ENCODE assay signal across 8 cellular contexts in genomic region chr3:53255775-53256703, GRCh38. TPM values are rescaled to one million over a fixed set of nuclear protein-coding genes. Genes with fewer than 3 reads are reported as not detected.
A peak's percentile ranks its signal among the peaks of the same experiment; 100 is the strongest.
DNase-seq lines count a peak whose midpoint lies in the region; ATAC-seq and TF ChIP-seq lines count a peak whose summit lies in the region.

Gene TKT (minus strand): TSS chr3:53256022. CDS start chr3:53255942, 80 bp downstream.

- H3K9me3 Mint-ChIP-seq in activated naive CD4-positive, alpha-beta T cell treated with anti-CD3 and anti-CD28 coated beads, Interleukin-2, amount 50 U/mL, for 24 hours = no peaks in the 10 kb centered on the region

- no peaks in the 10 kb centered on the region for H3K36me3 ChIP-seq in osteoblast (ENCODE audit: insufficient read depth, low read length)
- no peaks in the 10 kb centered on the region for H3K36me3 ChIP-seq in testis (ENCODE audit: low read depth, missing control alignments)

- no peaks in the 10 kb centered on the region for H3K27me3 Mint-ChIP-seq in activated naive CD4-positive, alpha-beta T cell treated with anti-CD3 and anti-CD28 coated beads, Interleukin-2, amount 50 U/mL, for 24 hours

- TF ChIP-seq POLR2A in testis (IDR thresholded peaks at IDR 0.05) = peak; percentile 44

- H3K27me3 ChIP-seq in osteoblast (ENCODE audit: insufficient read depth, low read length) (no peaks in the 10 kb centered on the region), testis (no peaks in the 10 kb centered on the region)

- H3K4me1 ChIP-seq in osteoblast (ENCODE audit: insufficient read depth, low read length) (peaks cover 26% of the 10 kb centered on the region), testis (peaks cover 33% of the 10 kb centered on the region)

- peaks cover 31% of the 10 kb centered on the region for H3K4me1 Mint-ChIP-seq in activated naive CD4-positive, alpha-beta T cell treated with anti-CD3 and anti-CD28 coated beads, Interleukin-2, amount 50 U/mL, for 24 hours

- H3K4me3 ChIP-seq in osteoblast (ENCODE audit: insufficient read depth, low read length) (peak within 1 kb of the TSS; percentile 97), testis (peak within 1 kb of the TSS; percentile 82 to 89)

- H3K27ac Mint-ChIP-seq in activated naive CD4-positive, alpha-beta T cell treated with anti-CD3 and anti-CD28 coated beads, Interleukin-2, amount 50 U/mL, for 24 hours = peak within 1 kb of the TSS; percentile 81

- DNase-seq in Daoy (ENCODE audit: low read depth) (peak; percentile 85), Kasumi-1 (lab: John Stamatoyannopoulos, UW) (peak; percentile 63 to 78), glomerular visceral epithelial cell (ENCODE audit: extremely low spot score) (peak; percentile 86), osteoblast (ENCODE audit: insufficient read length, low spot score, missing footprints) (peak; percentile 99), testis (peak; percentile 92)

- peak within 1 kb of the TSS; percentile 59 for H2AFZ ChIP-seq in osteoblast (ENCODE audit: low read length)

- peaks cover 39% of the 10 kb centered on the region for H4K20me1 ChIP-seq in osteoblast (ENCODE audit: insufficient read depth, low read length)

- H3K36me3 Mint-ChIP-seq in activated naive CD4-positive, alpha-beta T cell treated with anti-CD3 and anti-CD28 coated beads, Interleukin-2, amount 50 U/mL, for 24 hours = no peaks in the 10 kb centered on the region

- peak within 1 kb of the TSS; percentile 93 for H3K4me3 Mint-ChIP-seq in activated naive CD4-positive, alpha-beta T cell treated with anti-CD3 and anti-CD28 coated beads, Interleukin-2, amount 50 U/mL, for 24 hours

- H3K27ac ChIP-seq in osteoblast (ENCODE audit: low read depth, low read length) = peak within 1 kb of the TSS; percentile 60
- peak within 1 kb of the TSS; percentile 74 to 88 for H3K27ac ChIP-seq in testis

- peak; percentile 57 for ATAC-seq in GM21825 (IDR thresholded peaks at IDR 0.05; ENCODE audit: unreplicated experiment)
- peak; percentile 79 for ATAC-seq in SK-N-SH treated with all-trans-retinoic acid at 6 μM for 48 hours

- H3K9me3 ChIP-seq in osteoblast (ENCODE audit: low read depth, low read length) = no peaks in the 10 kb centered on the region
- H3K9me3 ChIP-seq in testis = no peaks in the 10 kb centered on the region

- no peak for TF ChIP-seq CTCF in osteoblast (IDR thresholded peaks at IDR 0.05; ENCODE audit: extremely low read depth, low read depth, low read length)
- TF ChIP-seq CTCF in testis (IDR thresholded peaks at IDR 0.05) = no peak

- whole genome bisulfite sequencing in testis, 2 donors = 13 to 42% methylated on average over 14 to 66 of the region's 66 CpGs

- intact Hi-C loops in testis (cut with DNase I; ENCODE audit: low total_unique reads) = no loop called here

- H3K79me2 ChIP-seq in osteoblast (ENCODE audit: insufficient read depth, low read length) = peaks cover 47% of the 10 kb centered on the region

- H3K4me2 ChIP-seq in osteoblast (ENCODE audit: insufficient read depth, low read length) = peak within 1 kb of the TSS; percentile 89

TF ChIP-seq in SK-N-SH treated with all-trans-retinoic acid at 6 μM for 48 hours, 23 proteins besides CTCF, POLR2A, EP300 and RAD21:
- TF ChIP-seq ZFP30 (CRISPR knock-in tag; IDR thresholded peaks at IDR 0.05) (no peak), ZNF8 (CRISPR knock-in tag; IDR thresholded peaks at IDR 0.05) (no peak), ESRRG (CRISPR knock-in tag; IDR thresholded peaks at IDR 0.05) (peak; percentile 96), GLIS3 (CRISPR knock-in tag; IDR thresholded peaks at IDR 0.05) (0 out of 2 replicates have a peak, but pooled peaks have one; percentile 9), SNAI2 (CRISPR knock-in tag; IDR thresholded peaks at IDR 0.05) (no peak), RARB (CRISPR knock-in tag; IDR thresholded peaks at IDR 0.05) (no peak), ZNF565 (CRISPR knock-in tag; conservative IDR thresholded peaks at IDR 0.05; ENCODE audit: low read depth) (no peak), PPARA (CRISPR knock-in tag; IDR thresholded peaks at IDR 0.05; ENCODE audit: borderline replicate concordance) (no peak), OSR1 (CRISPR knock-in tag; IDR thresholded peaks at IDR 0.05) (no peak), ZFP3 (CRISPR knock-in tag; IDR thresholded peaks at IDR 0.05) (no peak), PATZ1 (CRISPR knock-in tag; IDR thresholded peaks at IDR 0.05; ENCODE audit: borderline replicate concordance) (no peak), POU6F1 (CRISPR knock-in tag; IDR thresholded peaks at IDR 0.05; ENCODE audit: borderline replicate concordance, low read depth) (no peak), CREB5 (CRISPR knock-in tag; IDR thresholded peaks at IDR 0.05; ENCODE audit: low read depth) (no peak), ARNTL (CRISPR knock-in tag; IDR thresholded peaks at IDR 0.05; ENCODE audit: borderline replicate concordance, low read depth) (no peak), ISL1 (CRISPR knock-in tag; IDR thresholded peaks at IDR 0.05) (0 out of 2 replicates have a peak, but pooled peaks have one; percentile 21), ZNF70 (CRISPR knock-in tag; IDR thresholded peaks at IDR 0.05) (no peak)

RNA-seq across cellular contexts. Expression of gene TKT, which starts in this region (rescaled TPM):
- 197 and 212 TPM in 2 replicates for total RNA-seq in Daoy (2014; rRNA removed; shearing (Covaris generic))
- total RNA-seq in osteoblast = 413 and 453 TPM in 2 replicates
- 100 to 1,000 TPM; 112 to 184 TPM for total RNA-seq in testis
- polyA plus RNA-seq in testis (ENCODE audit: insufficient read depth, low read depth, low replicate concordance) = 99.9 TPM

Comparison
In these comparisons a context has a peak if more than half of its experiments do, and no peak if none do; other contexts are left out.
1. Peak in every context shown above with its lines: DNase-seq, ATAC-seq, H3K4me3 ChIP-seq and H3K27ac ChIP-seq.